ENCODE assay signal across 16 cellular contexts in genomic region chr1:200526709-200527612, GRCh38.
DNase-seq lines count a peak whose midpoint lies in the region; ATAC-seq, FAIRE-seq and TF ChIP-seq lines count a peak whose summit lies in the region.
"Had no signal": no experiment of that assay in that cellular context is flagged by ENCODE, and none has a peak within 500 bp of the region (broad histone marks: within the 10 kb centered on the region; RNA-seq: fewer than 3 reads in every experiment).

No MANE protein-coding gene starts in this region.

- CTCF ChIA-PET in GM12878 (lab: Yijun Ruan, JAX), result interaction anchor here (1.2 to 2.1 kb wide), 2 partner anchors 10 to 11 kb away, joined by 5 to 9 read pairs; no protein-coding TSS in a partner anchor
- CTCF ChIA-PET in activated naive CD4-positive, alpha-beta T cell treated with anti-CD3 and anti-CD28 coated beads for 36 hours (lab: Charles Lee), result interaction anchor here (1.2 kb wide), 2 partner anchors 17 to 32 kb away, joined by 4 read pairs; no protein-coding TSS in a partner anchor

- ATAC-seq in GM19043 (IDR thresholded peaks at IDR 0.05; ENCODE audit: low read depth, unreplicated experiment) (peak; percentile 44), HG03342 (IDR thresholded peaks at IDR 0.05; ENCODE audit: unreplicated experiment) (peak; percentile 62), GM12878 (peak; percentile 46), GM21381 (IDR thresholded peaks at IDR 0.05; ENCODE audit: unreplicated experiment) (no peak)
- ATAC-seq in activated T-cell treated with anti-CD3 and anti-CD28 coated beads, Interleukin-2, amount 50 U/mL, for 4 hours, result no peak

- H3K9me3 Mint-ChIP-seq in activated T-cell treated with anti-CD3 and anti-CD28 coated beads, Interleukin-2, amount 50 U/mL, for 4 hours, result no peaks in the 10 kb centered on the region
- H3K9me3 Mint-ChIP-seq in activated naive CD4-positive, alpha-beta T cell treated with anti-CD3 and anti-CD28 coated beads for 36 hours, result no peaks in the 10 kb centered on the region
- H3K9me3 Mint-ChIP-seq: naive B cell had no signal

- no peaks in the 10 kb centered on the region for H3K36me3 Mint-ChIP-seq in activated T-cell treated with anti-CD3 and anti-CD28 coated beads, Interleukin-2, amount 50 U/mL, for 4 hours (ENCODE audit: insufficient read depth)
- no peaks in the 10 kb centered on the region for H3K36me3 Mint-ChIP-seq in activated naive CD4-positive, alpha-beta T cell treated with anti-CD3 and anti-CD28 coated beads for 36 hours (ENCODE audit: low read depth)
- H3K36me3 Mint-ChIP-seq: naive B cell had no signal

- TF ChIP-seq POLR2A in GM12878 (IDR thresholded peaks at IDR 0.05; ENCODE audit: low read depth, low read length), result no peak

- H3K27ac ChIP-seq in GM12878 (ENCODE audit: control insufficient read depth, insufficient read depth), result no peak overlapping the region
- H3K27ac ChIP-seq: skin epidermis, uterus had no signal

- no peaks in the 10 kb centered on the region for H3K79me2 ChIP-seq in GM12878 (ENCODE audit: control insufficient read depth, insufficient read depth, low read length)

- H3K27me3 Mint-ChIP-seq in activated T-cell treated with anti-CD3 and anti-CD28 coated beads, Interleukin-2, amount 50 U/mL, for 4 hours (ENCODE audit: low read depth), result no peaks in the 10 kb centered on the region
- no peaks in the 10 kb centered on the region for H3K27me3 Mint-ChIP-seq in activated naive CD4-positive, alpha-beta T cell treated with anti-CD3 and anti-CD28 coated beads for 36 hours (ENCODE audit: low read depth)

- peak; percentile 71 for FAIRE-seq in GM12878 (lab: Jason Lieb, UNC)
- FAIRE-seq: colon had no signal

- no peak overlapping the region for H3K27ac Mint-ChIP-seq in activated naive CD4-positive, alpha-beta T cell treated with anti-CD3 and anti-CD28 coated beads for 36 hours

- no peaks in the 10 kb centered on the region for H3K27me3 ChIP-seq in GM12878 (replicated peaks in 1 of 2; ENCODE audit: control insufficient read depth in 2 of 2, insufficient read depth in 2 of 2, low read length in 1 of 2)
- H3K27me3 ChIP-seq: uterus had no signal

- BruUV-seq in GM12878 (replicated peaks; lab: Mats Ljungman, UMichigan), result no TSS peak

- peak; percentile 12 for DNase-seq in AG20443 (ENCODE audit: low spot score)
- no peak for DNase-seq in GM12878 (ENCODE audit: low read depth, low spot score)
- no peak for DNase-seq in activated T-cell treated with anti-CD3 and anti-CD28 coated beads, Interleukin-2, amount 50 U/mL, for 4 hours
- DNase-seq in H4 (ENCODE audit: low spot score), result no peak
- DNase-seq in activated naive CD4-positive, alpha-beta T cell treated with anti-CD3 and anti-CD28 coated beads for 36 hours, result no peak
- DNase-seq: activated CD4-positive, alpha-beta T cell treated with anti-CD3 and anti-CD28 coated beads, Interleukin-2, amount 50 U/mL, for 1 hour; activated gamma-delta T cell; islet precursor cell; naive B cell; NCI-H1694; uterus had no signal

- H3K4me1 ChIP-seq in GM12878 (ENCODE audit: control insufficient read depth, insufficient read depth, low read length), result peaks cover 11% of the 10 kb centered on the region

- H3K9me3 ChIP-seq in GM12878 (replicated peaks; ENCODE audit: control insufficient read depth, insufficient read depth, low read length), result no peaks in the 10 kb centered on the region
- H3K9me3 ChIP-seq: uterus had no signal

- H3K4me2 ChIP-seq in GM12878 (ENCODE audit: control insufficient read depth, insufficient read depth), result no peak overlapping the region

- H3K4me3 Mint-ChIP-seq in activated T-cell treated with anti-CD3 and anti-CD28 coated beads, Interleukin-2, amount 50 U/mL, for 4 hours, result no peak overlapping the region
- no peak overlapping the region for H3K4me3 Mint-ChIP-seq in activated naive CD4-positive, alpha-beta T cell treated with anti-CD3 and anti-CD28 coated beads for 36 hours
- H3K4me3 Mint-ChIP-seq: naive B cell had no signal

- intact Hi-C loops in GM12878 (cut with micrococcal nuclease; ENCODE audit: unreplicated experiment), result no loop called here
- intact Hi-C loops in activated naive CD4-positive, alpha-beta T cell treated with anti-CD3 and anti-CD28 coated beads for 36 hours (cut with micrococcal nuclease), result no loop called here

- no peak for TF ChIP-seq EP300 in GM12878 (IDR thresholded peaks at IDR 0.05; ENCODE audit: borderline replicate concordance in 1 of 2, control insufficient read depth in 1 of 2, low read depth in 2 of 2, low read length in 2 of 2)

- in situ Hi-C loops in GM12878 (cut with MboI), result no loop called here

- TF ChIP-seq CTCF in GM12878 (IDR thresholded peaks at IDR 0.05 in 2 of 3, conservative IDR thresholded peaks at IDR 0.05 in 1 of 3; ENCODE audit: control insufficient read depth in 2 of 3, extremely low read depth in 1 of 3, insufficient read depth in 1 of 3, low read depth in 3 of 3, low read length in 3 of 3), result no peak

- H3K4me1 Mint-ChIP-seq in activated T-cell treated with anti-CD3 and anti-CD28 coated beads, Interleukin-2, amount 50 U/mL, for 4 hours (ENCODE audit: low read depth), result peaks cover 29% of the 10 kb centered on the region
- H3K4me1 Mint-ChIP-seq in activated naive CD4-positive, alpha-beta T cell treated with anti-CD3 and anti-CD28 coated beads for 36 hours (ENCODE audit: low read depth), result peaks cover 35% of the 10 kb centered on the region

- RAD21 ChIA-PET in GM12878 (lab: Charles Lee; ENCODE audit: unreplicated experiment), result interaction anchor here (0.7 kb wide), 1 partner anchor 288 kb away, joined by 3 read pairs; no protein-coding TSS in a partner anchor

- SMC1A ChIA-PET in GM12878 (lab: Charles Lee; ENCODE audit: uncharacterized antibody, unreplicated experiment), result interaction anchor here (0.7 to 1.8 kb wide), 4 partner anchors 10 to 49 kb away, joined by 3 to 6 read pairs (median 3); no protein-coding TSS in a partner anchor

- WGBS in GM12878 (ENCODE audit: insufficient coverage, insufficient replicate concordance, low lambda C conversion rate, missing lambda C conversion rate), result 17% methylated on average over 5 of the region's 5 CpGs

- TF ChIP-seq RAD21 in GM12878 (IDR thresholded peaks at IDR 0.05; ENCODE audit: insufficient read depth, low read depth, low read length), result no peak

- no peak overlapping the region for H3K9ac ChIP-seq in GM12878 (ENCODE audit: control insufficient read depth, insufficient read depth, low read length)

- no peaks in the 10 kb centered on the region for H3K36me3 ChIP-seq in GM12878 (ENCODE audit: control insufficient read depth in 2 of 2, insufficient read depth in 2 of 2, low read length in 1 of 2)
- H3K36me3 ChIP-seq: uterus had no signal

- POLR2A ChIA-PET in GM12878 (lab: Charles Lee), result interaction anchor here (0.7 to 0.9 kb wide), 2 partner anchors 9 to 18 kb away, joined by 3 read pairs; no protein-coding TSS in a partner anchor

- H3K4me3 ChIP-seq in GM12878, result no peak overlapping the region
- H3K4me3 ChIP-seq: skin epidermis, uterus had no signal

- no peaks in the 10 kb centered on the region for H4K20me1 ChIP-seq in GM12878 (ENCODE audit: control insufficient read depth, insufficient read depth)

- no peak overlapping the region for H2AFZ ChIP-seq in GM12878 (ENCODE audit: control insufficient read depth, low read depth, low read length)

TF ChIP-seq in GM12878, 131 proteins besides CTCF, POLR2A, EP300 and RAD21 (continues in another document):
- TF ChIP-seq SREBF2 (IDR thresholded peaks at IDR 0.05; ENCODE audit: low read length) (no peak), RB1 (IDR thresholded peaks at IDR 0.05; ENCODE audit: borderline replicate concordance) (no peak), ASH2L (IDR thresholded peaks at IDR 0.05; ENCODE audit: borderline replicate concordance, low read depth) (no peak), NFYA (IDR thresholded peaks at IDR 0.05; ENCODE audit: borderline replicate concordance, low read depth, low read length) (no peak), ZZZ3 (IDR thresholded peaks at IDR 0.05; ENCODE audit: control insufficient read depth, insufficient read length, low read depth) (no peak), ZNF622 (IDR thresholded peaks at IDR 0.05) (no peak), IKZF2 (IDR thresholded peaks at IDR 0.05) (no peak), ZNF687 (IDR thresholded peaks at IDR 0.05) (no peak), SREBF1 (IDR thresholded peaks at IDR 0.05; ENCODE audit: low read length) (no peak), USF1 (IDR thresholded peaks at IDR 0.05; ENCODE audit: borderline replicate concordance, extremely low read length, insufficient read depth, low read depth, low read length) (no peak)

Comparison
In these comparisons a context has a peak if more than half of its experiments do, and no peak if none do; other contexts are left out.
1. ATAC-seq: peak in GM19043 (single experiment), HG03342 (single experiment) and GM12878 (single experiment); none in activated T-cell treated with anti-CD3 and anti-CD28 coated beads, Interleukin-2, amount 50 U/mL, for 4 hours (0 of 2) and GM21381 (single experiment).